In genomic region chr7:25926891-25927625, GRCh38 we compare ENCODE assay signal across 16 cellular contexts.
"Had no signal": no experiment of that assay in that cellular context is flagged by ENCODE, and none has a peak within 500 bp of the region (broad histone marks: within the 10 kb centered on the region; RNA-seq: fewer than 3 reads in every experiment).

No MANE protein-coding gene starts in this region.

- H3K4me3 Mint-ChIP-seq: activated naive CD8-positive, alpha-beta T cell treated with anti-CD3 and anti-CD28 coated beads, Interleukin-2, amount 50 U/mL, for 24 hours; effector memory CD8-positive, alpha-beta T cell; neural crest cell; stimulated activated naive CD8-positive, alpha-beta T cell treated with anti-CD3 and anti-CD28 coated beads, Interleukin-15, Interleukin-2, amounts not matched to agents 100 ng/mL and 50 ng/mL, for 24 hours had no signal

- H3K79me2 ChIP-seq: hepatocyte had no signal

- H3K27me3 ChIP-seq: hepatocyte, right lobe of liver had no signal

- H3K4me3 ChIP-seq: hepatocyte, right lobe of liver, smooth muscle cell, suprapubic skin had no signal

- H3K4me2 ChIP-seq: hepatocyte, smooth muscle cell had no signal

- H2AFZ ChIP-seq: hepatocyte had no signal

- H3K27ac Mint-ChIP-seq: activated naive CD8-positive, alpha-beta T cell treated with anti-CD3 and anti-CD28 coated beads, Interleukin-2, amount 50 U/mL, for 24 hours; effector memory CD8-positive, alpha-beta T cell; stimulated activated naive CD8-positive, alpha-beta T cell treated with anti-CD3 and anti-CD28 coated beads, Interleukin-15, Interleukin-2, amounts not matched to agents 100 ng/mL and 50 ng/mL, for 24 hours had no signal

- H3K4me1 ChIP-seq: right lobe of liver had no signal

- H3K9me3 Mint-ChIP-seq: effector memory CD8-positive, alpha-beta T cell had no signal

- H3K27ac ChIP-seq: hepatocyte, right lobe of liver, suprapubic skin had no signal

- H3K36me3 ChIP-seq: right lobe of liver, suprapubic skin had no signal

- H3K9me3 ChIP-seq: right lobe of liver, suprapubic skin had no signal

- DNase-seq: activated naive CD4-positive, alpha-beta T cell treated with Interleukin-2 at 50 U/mL for 16 hours; activated naive CD8-positive, alpha-beta T cell treated with anti-CD3 and anti-CD28 coated beads, Interleukin-2, amount 50 U/mL, for 24 hours; activated T-cell treated with anti-CD3 and anti-CD28 coated beads for 4 hours; aorta; dermis blood vessel endothelial cell; effector memory CD8-positive, alpha-beta T cell; islet precursor cell; right lobe of liver; trophoblast cell had no signal

- H3K4me1 Mint-ChIP-seq: activated naive CD8-positive, alpha-beta T cell treated with anti-CD3 and anti-CD28 coated beads, Interleukin-2, amount 50 U/mL, for 24 hours; neural crest cell had no signal

- ATAC-seq: activated CD4-positive, CD25-positive, alpha-beta regulatory T cell treated with anti-CD3 and anti-CD28 coated beads, Interleukin-2, amount 50 U/mL, for 24 hours; activated naive CD8-positive, alpha-beta T cell treated with anti-CD3 and anti-CD28 coated beads, Interleukin-2, amount 50 U/mL, for 24 hours; effector memory CD8-positive, alpha-beta T cell; left lobe of liver had no signal
